ENCODE assay signal across 1 cellular context in the genomic region with DNA sequence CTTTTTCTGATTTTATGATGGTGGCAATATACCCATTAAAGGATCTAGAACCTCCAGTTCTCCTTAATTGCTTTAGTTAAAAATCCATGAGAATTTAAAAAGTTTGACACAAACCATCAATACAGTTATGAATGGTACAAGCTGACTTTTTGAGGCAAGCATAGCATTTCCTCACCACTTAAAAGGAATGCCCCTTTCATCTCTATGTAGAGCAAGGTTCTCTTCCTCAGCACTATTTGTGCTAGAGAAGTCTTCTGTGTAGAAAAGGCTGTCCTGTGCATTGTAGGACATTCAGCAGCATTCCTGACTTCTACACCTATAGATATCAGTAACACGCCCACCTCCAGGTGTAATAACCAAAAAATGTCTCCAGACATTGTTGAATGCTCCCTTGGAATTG.
TF ChIP-seq lines count a peak whose summit lies in the region.

No MANE protein-coding gene starts in this region.

TF ChIP-seq in SK-N-SH, 30 proteins besides CTCF, POLR2A, EP300 and RAD21:
- TF ChIP-seq RXRA (IDR thresholded peaks at IDR 0.05; ENCODE audit: borderline replicate concordance, low read depth), result no peak
- no peak for TF ChIP-seq CHD2 (IDR thresholded peaks at IDR 0.05; ENCODE audit: low read length, partially characterized antibody)
- TF ChIP-seq, protein P1, sequence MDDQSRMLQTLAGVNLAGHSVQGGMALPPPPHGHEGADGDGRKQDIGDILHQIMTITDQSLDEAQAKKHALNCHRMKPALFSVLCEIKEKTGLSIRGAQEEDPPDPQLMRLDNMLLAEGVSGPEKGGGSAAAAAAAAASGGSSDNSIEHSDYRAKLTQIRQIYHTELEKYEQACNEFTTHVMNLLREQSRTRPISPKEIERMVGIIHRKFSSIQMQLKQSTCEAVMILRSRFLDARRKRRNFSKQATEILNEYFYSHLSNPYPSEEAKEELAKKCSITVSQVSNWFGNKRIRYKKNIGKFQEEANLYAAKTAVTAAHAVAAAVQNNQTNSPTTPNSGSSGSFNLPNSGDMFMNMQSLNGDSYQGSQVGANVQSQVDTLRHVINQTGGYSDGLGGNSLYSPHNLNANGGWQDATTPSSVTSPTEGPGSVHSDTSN (IDR thresholded peaks at IDR 0.05), result no peak
- no peak for TF ChIP-seq TCF12 (IDR thresholded peaks at IDR 0.05)
- TF ChIP-seq TEAD4 (IDR thresholded peaks at IDR 0.05; ENCODE audit: borderline replicate concordance, insufficient read depth), result no peak
- TF ChIP-seq, protein P2, sequence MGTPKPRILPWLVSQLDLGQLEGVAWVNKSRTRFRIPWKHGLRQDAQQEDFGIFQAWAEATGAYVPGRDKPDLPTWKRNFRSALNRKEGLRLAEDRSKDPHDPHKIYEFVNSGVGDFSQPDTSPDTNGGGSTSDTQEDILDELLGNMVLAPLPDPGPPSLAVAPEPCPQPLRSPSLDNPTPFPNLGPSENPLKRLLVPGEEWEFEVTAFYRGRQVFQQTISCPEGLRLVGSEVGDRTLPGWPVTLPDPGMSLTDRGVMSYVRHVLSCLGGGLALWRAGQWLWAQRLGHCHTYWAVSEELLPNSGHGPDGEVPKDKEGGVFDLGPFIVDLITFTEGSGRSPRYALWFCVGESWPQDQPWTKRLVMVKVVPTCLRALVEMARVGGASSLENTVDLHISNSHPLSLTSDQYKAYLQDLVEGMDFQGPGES (IDR thresholded peaks at IDR 0.05; ENCODE audit: low read depth, low read length), result no peak
- TF ChIP-seq JUND (IDR thresholded peaks at IDR 0.05), result no peak
- no peak for TF ChIP-seq POLR2AphosphoS5 (IDR thresholded peaks at IDR 0.05; ENCODE audit: low read depth, low read length)
- TF ChIP-seq NRF1 (IDR thresholded peaks at IDR 0.05; ENCODE audit: low read depth, low read length), result no peak
- no peak for TF ChIP-seq NFIC (IDR thresholded peaks at IDR 0.05; ENCODE audit: borderline replicate concordance)
- no peak for TF ChIP-seq FOSL2 (IDR thresholded peaks at IDR 0.05; ENCODE audit: borderline replicate concordance, low read depth)
- no peak for TF ChIP-seq YY1 (IDR thresholded peaks at IDR 0.05; ENCODE audit: low read depth)
- TF ChIP-seq ELF1 (IDR thresholded peaks at IDR 0.05), result no peak
- no peak for TF ChIP-seq RCOR1 (IDR thresholded peaks at IDR 0.05; ENCODE audit: low read length)
- TF ChIP-seq SIN3A (IDR thresholded peaks at IDR 0.05; ENCODE audit: borderline replicate concordance, low read depth, low read length), result no peak
